ENCODE assay signal across 1 cellular context in the genomic region with DNA sequence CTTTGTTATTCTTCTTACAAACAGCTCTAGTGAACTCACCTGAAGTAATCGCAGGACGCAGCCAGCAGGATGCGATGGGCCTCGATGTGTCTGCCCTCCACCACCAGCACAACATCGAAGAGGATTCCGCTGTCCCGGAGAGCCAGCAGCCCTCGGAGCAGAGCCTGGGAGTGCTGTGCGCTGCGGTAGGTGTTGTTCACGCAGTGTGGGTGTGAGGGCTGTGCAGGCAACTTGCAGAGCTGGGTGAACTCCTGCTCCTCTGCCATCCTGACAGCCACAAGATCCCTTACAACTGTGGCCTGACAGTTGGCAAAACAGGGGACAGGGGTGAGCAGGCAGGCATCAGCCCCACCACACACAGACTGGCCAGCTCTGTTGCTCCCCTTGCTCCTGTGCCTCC.
TF ChIP-seq lines count a peak whose summit lies in the region.

No MANE protein-coding gene starts in this region.

TF ChIP-seq in GM23338, 12 proteins besides CTCF, POLR2A, EP300 and RAD21 (continued from another document):
- TF ChIP-seq ETS1 (IDR thresholded peaks at IDR 0.05) = no peak
